In genomic region chr12:14682231-14682630, GRCh38 we compare ENCODE assay signal across 7 cellular contexts. TPM values are rescaled to one million over a fixed set of nuclear protein-coding genes. Genes with fewer than 3 reads are reported as not detected.
"Had no signal": no experiment of that assay in that cellular context is flagged by ENCODE, and none has a peak within 500 bp of the region (broad histone marks: within the 10 kb centered on the region; RNA-seq: fewer than 3 reads in every experiment).

No MANE protein-coding gene starts in this region.

RNA-seq across cellular contexts. Expression of gene GUCY2C, which starts 14.2 kb away (rescaled TPM):
- total RNA-seq: LHCN-M2, MCF 10A, NCI-H460, PC-9, Right ventricle myocardium inferior, RPMI7951, SJCRH30 had no signal
